In the genomic region with DNA sequence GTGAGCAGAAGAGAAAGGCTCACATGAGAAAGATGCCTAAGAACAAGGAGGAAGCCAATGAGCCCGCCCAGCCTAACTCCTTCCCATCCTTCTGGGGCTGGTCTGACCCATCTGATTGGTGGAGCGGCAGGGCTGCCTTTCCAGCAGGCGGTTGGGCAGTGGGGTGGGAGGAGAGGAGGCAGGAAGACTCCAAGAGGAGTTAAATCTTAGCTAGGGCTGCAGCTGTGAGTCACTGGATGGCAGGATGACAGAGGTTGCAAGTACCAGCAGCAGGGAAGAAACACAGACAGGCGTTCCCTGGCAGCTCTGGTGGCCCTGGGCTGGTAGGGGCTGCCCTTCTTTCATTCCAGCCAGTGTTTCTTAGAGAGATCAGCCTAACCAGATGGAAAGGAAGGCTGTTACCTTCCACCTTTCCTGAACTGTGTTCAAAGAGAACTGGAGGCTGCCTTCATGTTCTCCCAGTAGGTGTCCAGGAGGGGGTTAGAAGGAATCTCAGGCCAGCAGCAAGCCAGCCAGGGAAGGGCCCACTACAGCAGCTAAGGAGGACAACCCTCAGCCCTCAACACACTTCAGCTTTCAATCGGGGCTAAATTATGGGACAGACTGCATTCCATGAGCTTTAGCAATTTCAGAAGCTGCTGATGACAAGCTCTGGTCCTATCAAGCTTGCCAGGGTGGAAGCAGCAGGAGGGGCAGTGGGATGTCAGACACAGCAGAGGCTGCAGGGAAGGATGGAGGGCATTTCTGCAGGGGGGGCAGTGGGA, we compare ENCODE assay signal across 8 cellular contexts. TPM values are rescaled to one million over a fixed set of nuclear protein-coding genes. Genes with fewer than 3 reads are reported as not detected.
DNase-seq lines count a peak whose midpoint lies in the region; ATAC-seq and TF ChIP-seq lines count a peak whose summit lies in the region.

No MANE protein-coding gene starts in this region.

- no peaks in the 10 kb centered on the region for H3K9me3 Mint-ChIP-seq in activated naive CD8-positive, alpha-beta T cell (ENCODE audit: low read depth)
- H3K9me3 Mint-ChIP-seq in glutamatergic neuron (ENCODE audit: unreplicated experiment) = peaks cover 2% of the 10 kb centered on the region
- H3K9me3 Mint-ChIP-seq in osteocyte (ENCODE audit: unreplicated experiment) = no peaks in the 10 kb centered on the region

- H3K14ac ChIP-seq in IMR-90 (replicated peaks; ENCODE audit: low read depth, low read length) = peak overlapping the region; percentile 77

- H3K4me1 ChIP-seq in IMR-90 (ENCODE audit: control insufficient read depth, insufficient read depth, low read length) = peaks cover 36% of the 10 kb centered on the region

- H3K36me3 ChIP-seq in BJ (ENCODE audit: control insufficient read depth, insufficient read depth, low read length) = no peaks in the 10 kb centered on the region
- H3K36me3 ChIP-seq in IMR-90 (ENCODE audit: control insufficient read depth, insufficient read depth, low read length) = no peaks in the 10 kb centered on the region

- POLR2A ChIA-PET in BJ (lab: Charles Lee) (interaction anchor here (0.9 kb wide), 2 partner anchors 13 to 73 kb away, joined by 3 read pairs; no protein-coding TSS in a partner anchor), IMR-90 (lab: Charles Lee; ENCODE audit: unreplicated experiment) (interaction anchor here (0.9 kb wide), 1 partner anchor 50 kb away, joined by 3 read pairs; a partner anchor contains a TSS)

- H3K56ac ChIP-seq in IMR-90 (ENCODE audit: extremely low read depth, insufficient read depth, low read length) = peak overlapping the region; percentile 62; the same call in 1 of the 2 replicates

- H2BK15ac ChIP-seq in IMR-90 (ENCODE audit: low read depth, low read length) = peak overlapping the region; percentile 81; the same call in 1 of the 3 replicates

- peak; percentile 61; the same call in 1 of the 2 replicates for TF ChIP-seq POLR2A in IMR-90 (IDR thresholded peaks at IDR 0.05; ENCODE audit: low read depth, low read length)

- H3K9me1 ChIP-seq in IMR-90 (ENCODE audit: insufficient read depth, low read length) = peaks cover 32% of the 10 kb centered on the region

- DNase-seq in BJ (ENCODE audit: low read depth) = peak; percentile 91
- DNase-seq in IMR-90 = peak; percentile 99
- DNase-seq in glutamatergic neuron = peak; percentile 70
- peak; percentile 97 for DNase-seq in osteocyte (ENCODE audit: extremely low spot score, unreplicated experiment)
- DNase-seq in HuH-7.5 (ENCODE audit: low spot score) = no peak
- DNase-seq in germinal center (ENCODE audit: low spot score) = no peak

- dilution Hi-C loops in IMR-90 (cut with HindIII; ENCODE audit: low sequenced_read_pairs, unreplicated experiment) = no loop called here

- H4K5ac ChIP-seq in IMR-90 (ENCODE audit: low read depth, low read length) = 0 out of 2 replicates have a peak overlapping the region, but pooled peaks have one; percentile 1

- peak overlapping the region; percentile 66 for H3K4me3 Mint-ChIP-seq in activated naive CD8-positive, alpha-beta T cell
- H3K4me3 Mint-ChIP-seq in glutamatergic neuron (ENCODE audit: unreplicated experiment) = peak overlapping the region; percentile 32
- peak overlapping the region; percentile 33 for H3K4me3 Mint-ChIP-seq in osteocyte (ENCODE audit: unreplicated experiment)

- H2BK20ac ChIP-seq in IMR-90 (ENCODE audit: low read depth, low read length) = peak overlapping the region; percentile 87

- H3K9ac ChIP-seq in IMR-90 (ENCODE audit: low read depth, low read length) = peak overlapping the region; percentile 43

- H3K27ac ChIP-seq in IMR-90 (ENCODE audit: insufficient read depth, low read length) = peak overlapping the region; percentile 83

- no peaks in the 10 kb centered on the region for H3K27me3 Mint-ChIP-seq in activated naive CD8-positive, alpha-beta T cell
- H3K27me3 Mint-ChIP-seq in glutamatergic neuron (ENCODE audit: unreplicated experiment) (peaks cover 3% of the 10 kb centered on the region), osteocyte (ENCODE audit: unreplicated experiment) (no peaks in the 10 kb centered on the region)

- CTCF ChIA-PET in BJ (lab: Yijun Ruan, JAX) = interaction anchor here (0.6 to 1.5 kb wide), 5 partner anchors 11 to 132 kb away, joined by 3 read pairs; a partner anchor contains a TSS
- CTCF ChIA-PET in IMR-90 (lab: Yijun Ruan, JAX) = interaction anchor here (0.6 to 1.0 kb wide), 2 partner anchors 50 to 82 kb away, joined by 3 read pairs; a partner anchor contains a TSS

- peak overlapping the region; percentile 98 for H3K27ac Mint-ChIP-seq in activated naive CD8-positive, alpha-beta T cell
- H3K27ac Mint-ChIP-seq in glutamatergic neuron (ENCODE audit: unreplicated experiment) (peak overlapping the region; percentile 75), osteocyte (ENCODE audit: unreplicated experiment) (peak overlapping the region; percentile 88)

- no peaks in the 10 kb centered on the region for H3K9me3 ChIP-seq in IMR-90 (ENCODE audit: control insufficient read depth, insufficient read depth, low read length)

- no TSS peak for BruUV-seq in IMR-90 (replicated peaks; lab: Mats Ljungman, UMichigan)

- H2BK5ac ChIP-seq in IMR-90 (ENCODE audit: low read depth, low read length, poor library complexity, severe bottlenecking) = peak overlapping the region; percentile 84

- peak overlapping the region; percentile 28 to 84; a peak in 2 of 4 replicates for H4K8ac ChIP-seq in IMR-90 (ENCODE audit: low read depth in 2 of 2, low read length in 2 of 2)

- H3K4me3 ChIP-seq in BJ (ENCODE audit: low read depth, low read length) (no peak overlapping the region), IMR-90 (ENCODE audit: insufficient read depth, low read depth, low read length) (no peak overlapping the region)

- H3K23ac ChIP-seq in IMR-90 (ENCODE audit: low read depth, low read length) = peak overlapping the region; percentile 35; the same call in 1 of the 2 replicates

- H2AK9ac ChIP-seq in IMR-90 (replicated peaks; ENCODE audit: low read depth, low read length, poor library complexity) = peak overlapping the region; percentile 88

- in situ Hi-C loops in IMR-90 (cut with MboI; ENCODE audit: low sequenced_read_pairs) = no loop called here

- H3K4ac ChIP-seq in IMR-90 (ENCODE audit: low read depth, low read length) = peak overlapping the region; percentile 93

- peak overlapping the region; percentile 22; the same call in 1 of the 2 replicates for H3K18ac ChIP-seq in IMR-90 (ENCODE audit: low read depth, low read length)

- H3K27me3 ChIP-seq in BJ (ENCODE audit: control insufficient read depth, insufficient read depth, low read length) = no peaks in the 10 kb centered on the region
- no peaks in the 10 kb centered on the region for H3K27me3 ChIP-seq in IMR-90 (ENCODE audit: control insufficient read depth, insufficient read depth, low read length)

- H3K79me1 ChIP-seq in IMR-90 (ENCODE audit: low read depth in 1 of 2, low read length in 2 of 2) = peaks cover 3 to 57% of the 10 kb centered on the region in 2 experiments; a peak in 2 of 4 replicates

- peak overlapping the region; percentile 92 for H4K91ac ChIP-seq in IMR-90 (ENCODE audit: insufficient read depth, low read depth, low read length)

- intact Hi-C loops in IMR-90 (cut with micrococcal nuclease) = loop anchor here (2.0 kb wide), 1 partner anchor 49 kb away; no protein-coding TSS in a partner anchor

- ATAC-seq in IMR-90 (ENCODE audit: low read depth) = peak; percentile 93
- ATAC-seq in HG02870 (IDR thresholded peaks at IDR 0.05; ENCODE audit: unreplicated experiment) = no peak

- peak overlapping the region; percentile 95 for H2AK5ac ChIP-seq in IMR-90 (ENCODE audit: low read depth, low read length)

- no peak for TF ChIP-seq RAD21 in IMR-90 (IDR thresholded peaks at IDR 0.05; ENCODE audit: low read length)

- H3K36me3 Mint-ChIP-seq in activated naive CD8-positive, alpha-beta T cell = peaks cover 15% of the 10 kb centered on the region
- no peaks in the 10 kb centered on the region for H3K36me3 Mint-ChIP-seq in glutamatergic neuron (ENCODE audit: unreplicated experiment)
- H3K36me3 Mint-ChIP-seq in osteocyte (ENCODE audit: unreplicated experiment) = no peaks in the 10 kb centered on the region

- no CpG with 5 or more reads among the region's 5 CpGs for WGBS in IMR-90 (ENCODE audit: extremely low coverage in 2 of 2, insufficient read length in 1 of 2), 2 experiments

- no peak for TF ChIP-seq CTCF in BJ (IDR thresholded peaks at IDR 0.05; ENCODE audit: insufficient read depth, low read depth, low read length)
- TF ChIP-seq CTCF in IMR-90 (conservative IDR thresholded peaks at IDR 0.05; ENCODE audit: low read depth, low read length) = no peak
- no peak for TF ChIP-seq CTCF in glutamatergic neuron (IDR thresholded peaks at IDR 0.05; ENCODE audit: partially characterized antibody, unreplicated experiment)
- no peak for TF ChIP-seq CTCF in osteocyte (IDR thresholded peaks at IDR 0.05)

- H3K4me1 Mint-ChIP-seq in activated naive CD8-positive, alpha-beta T cell (ENCODE audit: low read depth) = peaks cover 92% of the 10 kb centered on the region
- H3K4me1 Mint-ChIP-seq in glutamatergic neuron (ENCODE audit: low read depth, unreplicated experiment) (peaks cover 43% of the 10 kb centered on the region), osteocyte (ENCODE audit: unreplicated experiment) (peaks cover 74% of the 10 kb centered on the region)

- peak overlapping the region; percentile 64 for H3K4me2 ChIP-seq in IMR-90 (ENCODE audit: low read depth, low read length)

- H2BK120ac ChIP-seq in IMR-90 (ENCODE audit: low read depth, low read length) = peak overlapping the region; percentile 85

- peaks cover 65% of the 10 kb centered on the region for H4K20me1 ChIP-seq in IMR-90 (ENCODE audit: insufficient read depth, low read length)

- H2AFZ ChIP-seq in IMR-90 (replicated peaks; ENCODE audit: low read length, poor library complexity) = peak overlapping the region; percentile 15

TF ChIP-seq in IMR-90, 13 proteins besides CTCF, POLR2A, EP300 and RAD21:
- TF ChIP-seq RFX5 (IDR thresholded peaks at IDR 0.05; ENCODE audit: low read depth, low read length) (0 out of 2 replicates have a peak, but pooled peaks have one; percentile 36), RCOR1 (IDR thresholded peaks at IDR 0.05; ENCODE audit: insufficient replicate concordance, low read length) (no peak), FOS (IDR thresholded peaks at IDR 0.05; ENCODE audit: low read depth, low read length) (peak; percentile 73), CEBPB (IDR thresholded peaks at IDR 0.05; ENCODE audit: low read depth, low read length) (peak; percentile 47; the same call in 1 of the 2 replicates), MAZ (IDR thresholded peaks at IDR 0.05; ENCODE audit: borderline replicate concordance, low read depth, low read length) (peak; percentile 86)

RNA-seq across cellular contexts. Expression of a gene that starts 50.3 kb away (rescaled TPM):
- polyA plus RNA-seq in BJ (2011; rRNA removed) (17.7 and 24.3 TPM in 2 replicates), IMR-90 (2012; rRNA removed) (40.5 and 40.9 TPM in 2 replicates)
- polyA minus RNA-seq in BJ (2011; rRNA and poly(A)+ RNA removed) = 14.9 and 16.0 TPM in 2 replicates
- total RNA-seq in IMR-90 (2012; rRNA removed) (53.2 and 55.3 TPM in 2 replicates), glutamatergic neuron (ENCODE audit: unreplicated experiment) (38.2 TPM), osteocyte (39.7 and 41.1 TPM in 2 replicates)
- 12.6 and 25.0 TPM in 2 replicates for polyA plus RNA-seq in IMR-90 (2012; cell fraction: cytosol; rRNA removed)
- 7.3 and 45.0 TPM in 2 replicates for polyA plus RNA-seq in IMR-90 (2012; cell fraction: nucleus; rRNA removed; ENCODE audit: low replicate concordance)

Comparison
In these comparisons a context has a peak if more than half of its experiments do, and no peak if none do; other contexts are left out.
1. DNase-seq: peak in BJ (single experiment), IMR-90 (single experiment), glutamatergic neuron (single experiment) and osteocyte (single experiment); none in HuH-7.5 (single experiment) and germinal center (single experiment).
2. Peak in every context shown above with its lines, with median percentiles within 50 percentile points of each other: H3K27ac Mint-ChIP-seq and H3K4me3 Mint-ChIP-seq.